Comparison of ENCODE assay signal across 7 cellular contexts in the genomic region with DNA sequence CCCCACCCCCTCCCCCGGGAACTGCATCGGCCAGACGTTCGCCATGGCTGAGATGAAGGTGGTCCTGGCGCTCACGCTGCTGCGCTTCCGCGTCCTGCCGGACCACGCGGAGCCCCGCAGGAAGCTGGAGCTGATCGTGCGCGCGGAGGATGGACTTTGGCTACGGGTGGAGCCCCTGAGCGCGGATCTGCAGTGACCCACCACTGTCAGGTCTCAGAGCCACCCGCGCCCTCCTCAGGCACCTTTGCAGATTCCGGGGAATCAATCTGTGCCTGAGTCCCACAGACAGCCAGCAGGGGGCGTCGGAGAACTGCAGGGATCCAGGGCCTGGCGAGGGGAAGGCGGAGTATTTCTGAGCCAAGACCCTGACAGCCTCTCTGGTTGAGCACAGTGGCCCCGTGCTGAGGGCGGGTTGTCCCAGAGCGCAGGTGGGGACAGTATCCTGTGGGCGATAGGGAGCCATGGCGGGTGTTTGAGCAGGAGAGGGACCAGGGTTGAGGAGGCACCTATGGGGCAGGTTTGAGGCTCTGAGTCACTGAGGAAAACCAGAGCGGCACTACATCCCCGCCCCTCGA. TPM values are rescaled to one million over a fixed set of nuclear protein-coding genes. Genes with fewer than 3 reads are reported as not detected.
DNase-seq lines count a peak whose midpoint lies in the region; ATAC-seq and TF ChIP-seq lines count a peak whose summit lies in the region.

No MANE protein-coding gene starts in this region.

- H3K79me2 ChIP-seq in mammary epithelial cell (ENCODE audit: insufficient read depth, low read length) = no peaks in the 10 kb centered on the region

- no peak overlapping the region for H3K9ac ChIP-seq in mammary epithelial cell (ENCODE audit: insufficient read depth, low read length)

- dilution Hi-C loops in mammary epithelial cell (cut with HindIII; ENCODE audit: low sequenced_read_pairs) = no loop called here

- no peak overlapping the region for H3K27ac ChIP-seq in mammary epithelial cell (ENCODE audit: insufficient read depth, low read depth, low read length)

- intact Hi-C loops in activated B cell treated with CpG ODN at 0.5 μM for 24 hours (cut with micrococcal nuclease) (no loop called here), mammary epithelial cell (cut with micrococcal nuclease) (loop anchor here (1.0 to 2.0 kb wide), 2 partner anchors 226 to 600 kb away; partner anchors contain the start of gene FAM32A)

- peak overlapping the region; percentile 56 for H3K4me2 ChIP-seq in mammary epithelial cell (ENCODE audit: insufficient read depth, low read depth, low read length)

- H3K4me1 ChIP-seq in mammary epithelial cell (ENCODE audit: insufficient read depth, low read length) = peaks cover 3% of the 10 kb centered on the region

- peaks cover 6% of the 10 kb centered on the region for H3K4me1 Mint-ChIP-seq in activated B cell treated with CpG ODN at 0.5 μM for 24 hours

- H3K9me3 Mint-ChIP-seq in activated B cell treated with CpG ODN at 0.5 μM for 24 hours = no peaks in the 10 kb centered on the region

- H3K4me3 ChIP-seq in mammary epithelial cell (replicated peaks in 1 of 3; ENCODE audit: insufficient read depth in 1 of 3, low read depth in 2 of 3, low read length in 3 of 3) = no peak overlapping the region

- H3K27me3 Mint-ChIP-seq in activated B cell treated with CpG ODN at 0.5 μM for 24 hours = peaks cover 21% of the 10 kb centered on the region

- POLR2A ChIA-PET in activated B cell treated with CpG ODN at 0.5 μM for 24 hours (lab: Charles Lee) = no interaction called here

- H4K20me1 ChIP-seq in mammary epithelial cell (ENCODE audit: insufficient read depth, low read length) = no peaks in the 10 kb centered on the region

- no peak overlapping the region for H3K27ac Mint-ChIP-seq in activated B cell treated with CpG ODN at 0.5 μM for 24 hours

- H2AFZ ChIP-seq in mammary epithelial cell (ENCODE audit: low read depth, low read length) = peak overlapping the region; percentile 67

- CTCF ChIA-PET in activated B cell treated with CpG ODN at 0.5 μM for 24 hours (lab: Charles Lee) (no interaction called here), mammary epithelial cell (lab: Charles Lee; ENCODE audit: low non-redundant PET) (no interaction called here)

- TF ChIP-seq CTCF in GM12874 (IDR thresholded peaks at IDR 0.05; ENCODE audit: insufficient read depth, low read depth, low read length) (peak; percentile 95), activated B cell treated with CpG ODN at 0.5 μM for 24 hours (IDR thresholded peaks at IDR 0.05) (no peak), mammary epithelial cell (conservative IDR thresholded peaks at IDR 0.05 in 1 of 2, IDR thresholded peaks at IDR 0.05 in 1 of 2; ENCODE audit: extremely low read depth in 1 of 2, insufficient read depth in 1 of 2, low read depth in 1 of 2, low read length in 2 of 2) (peak; percentile 89 to 97)

- H3K4me3 Mint-ChIP-seq in activated B cell treated with CpG ODN at 0.5 μM for 24 hours = no peak overlapping the region

- H3K27me3 ChIP-seq in mammary epithelial cell (ENCODE audit: insufficient read depth, low read length) = no peaks in the 10 kb centered on the region

- H3K36me3 Mint-ChIP-seq in activated B cell treated with CpG ODN at 0.5 μM for 24 hours (ENCODE audit: low read depth) = no peaks in the 10 kb centered on the region

- H3K36me3 ChIP-seq in mammary epithelial cell (ENCODE audit: insufficient read depth, low read length) = no peaks in the 10 kb centered on the region

- WGBS in mammary epithelial cell (ENCODE audit: low coverage, missing lambda C conversion rate) = 8% methylated on average over 21 of the region's 35 CpGs

- in situ Hi-C loops in mammary epithelial cell (cut with MboI; ENCODE audit: low sequenced_read_pairs in 2 of 2) = no loop called here

- DNase-seq in NCI-H2029 (lab: John Stamatoyannopoulos, UW) (peak; percentile 57), activated B cell treated with CpG ODN at 0.5 μM for 24 hours (peak; percentile 75), mammary epithelial cell (peak; percentile 45), islet precursor cell (peak; percentile 91)
- DNase-seq in stimulated activated CD4-positive, alpha-beta T cell treated with anti-CD3 and anti-CD28 coated beads, Interleukin-1b, Interleukin-23, amount 100 ng/mL, for 48 hours = peak; percentile 82

- no peaks in the 10 kb centered on the region for H3K9me3 ChIP-seq in mammary epithelial cell (replicated peaks; ENCODE audit: insufficient read depth, low read length)

- ATAC-seq in activated B cell treated with CpG ODN at 0.5 μM for 24 hours (ENCODE audit: low read depth) (peak; percentile 88), HG02798 (IDR thresholded peaks at IDR 0.05; ENCODE audit: poor library complexity, unreplicated experiment) (no peak)

- BruUV-seq in mammary epithelial cell (replicated peaks; lab: Mats Ljungman, UMichigan) = no TSS peak

RNA-seq across cellular contexts. Expression of gene CYP4F8, which starts 30.4 kb away (rescaled TPM):
- total RNA-seq in activated B cell treated with CpG ODN at 0.5 μM for 24 hours (not detected in 2 replicates), mammary epithelial cell (not detected)
- polyA plus RNA-seq in mammary epithelial cell = not detected
- polyA minus RNA-seq in mammary epithelial cell = not detected

RNA-seq across cellular contexts. Expression of gene CYP4F3, which starts 56.1 kb away (rescaled TPM):
- not detected in 2 replicates for total RNA-seq in activated B cell treated with CpG ODN at 0.5 μM for 24 hours
- under 1 TPM; under 0.01 to 0.54 TPM for total RNA-seq in mammary epithelial cell
- polyA plus RNA-seq in mammary epithelial cell = 0.86 TPM
- 2.8 TPM for polyA minus RNA-seq in mammary epithelial cell
